In the genomic region with DNA sequence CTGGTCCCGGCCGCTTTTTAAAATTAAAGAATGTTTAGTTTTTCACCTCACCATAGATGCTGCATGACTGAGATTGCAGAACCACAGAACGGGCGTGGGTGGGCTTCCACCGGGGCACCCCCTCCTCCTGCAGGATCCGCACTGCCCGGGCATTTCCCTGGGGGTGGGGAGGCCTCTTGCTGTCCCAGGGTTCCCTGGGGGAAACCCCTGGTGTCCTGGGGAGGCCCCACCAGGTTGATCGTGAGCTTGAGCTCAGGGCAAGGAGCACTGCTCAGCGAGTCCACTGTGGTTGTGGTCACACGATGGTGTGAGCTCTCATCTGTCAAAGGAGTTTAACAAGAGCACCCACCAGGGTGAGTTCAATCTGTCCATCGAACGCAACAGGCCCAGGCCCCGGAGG, we compare ENCODE assay signal across 1 cellular context.
TF ChIP-seq lines count a peak whose summit lies in the region.

No MANE protein-coding gene starts in this region.

TF ChIP-seq in H1, 55 proteins besides CTCF, POLR2A, EP300 and RAD21:
- TF ChIP-seq KDM1A (IDR thresholded peaks at IDR 0.05; ENCODE audit: borderline replicate concordance, low read length) (0 out of 2 replicates have a peak, but pooled peaks have one; percentile 59), RNF2 (IDR thresholded peaks at IDR 0.05; ENCODE audit: borderline replicate concordance, low read depth, low read length, missing control alignments, poor library complexity, severe bottlenecking) (no peak), BRCA1 (IDR thresholded peaks at IDR 0.05; ENCODE audit: low read depth, low read length) (no peak), TEAD4 (IDR thresholded peaks at IDR 0.05; ENCODE audit: low read depth, low read length) (no peak), TAF1 (IDR thresholded peaks at IDR 0.05; ENCODE audit: low read depth, low read length) (no peak), EGR1 (IDR thresholded peaks at IDR 0.05; ENCODE audit: borderline replicate concordance, low read depth, low read length) (no peak)
